11 cellular contexts compared by ENCODE assay signal in the genomic region with DNA sequence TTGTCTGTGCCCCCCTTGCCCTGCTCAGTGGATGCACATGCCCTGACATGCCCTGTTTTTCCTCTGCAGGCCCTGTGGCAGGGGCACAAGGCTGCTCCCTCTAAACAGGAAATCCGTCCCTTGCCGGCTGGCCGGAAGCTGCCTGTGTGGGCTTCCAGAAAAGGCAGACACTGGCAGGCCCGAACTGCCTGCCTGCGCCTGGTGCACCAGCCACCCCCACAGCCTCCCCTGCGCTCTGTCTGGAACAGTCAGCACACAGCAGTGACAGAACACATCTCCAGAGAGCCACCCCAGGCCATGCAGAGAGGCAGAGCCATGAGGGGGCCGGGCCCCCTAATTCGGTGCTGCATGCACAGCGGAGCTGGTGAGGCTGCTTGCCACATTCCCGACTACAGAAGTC. TPM values are rescaled to one million over a fixed set of nuclear protein-coding genes. Genes with fewer than 3 reads are reported as not detected.
DNase-seq lines count a peak whose midpoint lies in the region; ATAC-seq and TF ChIP-seq lines count a peak whose summit lies in the region.
"Had no signal": no experiment of that assay in that cellular context is flagged by ENCODE, and none has a peak within 500 bp of the region (broad histone marks: within the 10 kb centered on the region; RNA-seq: fewer than 3 reads in every experiment).

No MANE protein-coding gene starts in this region.

- H3K4me3 ChIP-seq in mucosa of descending colon (no peak overlapping the region), body of pancreas (no peak overlapping the region), prostate gland (no peak overlapping the region)
- H3K4me3 ChIP-seq: psoas muscle, thoracic aorta had no signal

- peak overlapping the region; percentile 45 for H3K4me3 Mint-ChIP-seq in activated naive CD8-positive, alpha-beta T cell treated with anti-CD3 and anti-CD28 coated beads, Interleukin-2, amount 10 ng/mL, durations not matched to agents 7 days and 5 days
- H3K4me3 Mint-ChIP-seq in H9, result no peak overlapping the region

- POLR2A ChIA-PET in activated naive CD8-positive, alpha-beta T cell treated with anti-CD3 and anti-CD28 coated beads, Interleukin-2, amount 10 ng/mL, durations not matched to agents 7 days and 5 days (lab: Charles Lee), result interaction anchor here (1.7 kb wide), 1 partner anchor 450 kb away, joined by 4 read pairs; a partner anchor contains a TSS

- H2BK20ac ChIP-seq in H9 (ENCODE audit: low read depth, low read length, poor library complexity, severe bottlenecking), result no peak overlapping the region

- no peaks in the 10 kb centered on the region for H3K79me1 ChIP-seq in H9 (ENCODE audit: insufficient read depth, low read depth, low read length, poor library complexity, severe bottlenecking)

- intact Hi-C loops in mucosa of descending colon (cut with DNase I, micrococcal nuclease), result no loop called here
- intact Hi-C loops in body of pancreas (cut with DNase I), result no loop called here
- intact Hi-C loops in prostate gland (cut with DNase I), result no loop called here

- H4K5ac ChIP-seq in H9 (ENCODE audit: insufficient read length, low read depth, low read length), result no peak overlapping the region

- no peak overlapping the region for H3K4me2 ChIP-seq in H9 (ENCODE audit: insufficient read depth, insufficient read length, low read length)

- TF ChIP-seq POLR2A in body of pancreas (IDR thresholded peaks at IDR 0.05), result no peak
- TF ChIP-seq POLR2A in prostate gland (IDR thresholded peaks at IDR 0.05), result no peak

- H3K14ac ChIP-seq in H9 (ENCODE audit: insufficient read depth, low read length), result no peak overlapping the region; the same call in 1 of the 2 replicates

- TF ChIP-seq CTCF in mucosa of descending colon (IDR thresholded peaks at IDR 0.05) (no peak), body of pancreas (IDR thresholded peaks at IDR 0.05) (no peak), prostate gland (IDR thresholded peaks at IDR 0.05) (no peak), H9 (conservative IDR thresholded peaks at IDR 0.05) (no peak)

- no peaks in the 10 kb centered on the region for H3K27me3 Mint-ChIP-seq in activated naive CD8-positive, alpha-beta T cell treated with anti-CD3 and anti-CD28 coated beads, Interleukin-2, amount 10 ng/mL, durations not matched to agents 7 days and 5 days
- H3K27me3 Mint-ChIP-seq in H9 (ENCODE audit: low read depth), result peaks cover 4% of the 10 kb centered on the region

- H3K79me2 ChIP-seq in H9 (ENCODE audit: insufficient read depth, low read length), result no peaks in the 10 kb centered on the region

- peak overlapping the region; percentile 84 for H3K27ac Mint-ChIP-seq in activated naive CD8-positive, alpha-beta T cell treated with anti-CD3 and anti-CD28 coated beads, Interleukin-2, amount 10 ng/mL, durations not matched to agents 7 days and 5 days
- H3K27ac Mint-ChIP-seq in H9, result no peak overlapping the region
- H3K27ac Mint-ChIP-seq: CD14-positive monocyte had no signal

- H3T11ph ChIP-seq in H9 (ENCODE audit: low read length), result no peak overlapping the region

- no peak overlapping the region for H2AFZ ChIP-seq in H9 (ENCODE audit: low read length)

- H3K9me3 ChIP-seq in mucosa of descending colon (no peaks in the 10 kb centered on the region), body of pancreas (no peaks in the 10 kb centered on the region), prostate gland (no peaks in the 10 kb centered on the region), H9 (ENCODE audit: control insufficient read depth, low read depth, low read length) (no peaks in the 10 kb centered on the region)
- H3K9me3 ChIP-seq: psoas muscle, thoracic aorta had no signal

- no peaks in the 10 kb centered on the region for H3K23me2 ChIP-seq in H9 (ENCODE audit: insufficient read length, low read depth, low read length, poor library complexity, severe bottlenecking)

- no peak overlapping the region for H2BK5ac ChIP-seq in H9 (ENCODE audit: insufficient read length, low read length)

- H3K56ac ChIP-seq in H9 (ENCODE audit: insufficient read length, low read depth, low read length), result no peak overlapping the region

- H2BK12ac ChIP-seq in H9 (ENCODE audit: insufficient read length, low read depth, low read length), result no peak overlapping the region

- H3K36me3 ChIP-seq in mucosa of descending colon (ENCODE audit: low read depth) (no peaks in the 10 kb centered on the region), body of pancreas (replicated peaks in 1 of 2; ENCODE audit: insufficient read depth in 1 of 2, low read depth in 2 of 2) (no peaks in the 10 kb centered on the region), prostate gland (no peaks in the 10 kb centered on the region)
- H3K36me3 ChIP-seq: thoracic aorta had no signal

- no peak overlapping the region for H2AK5ac ChIP-seq in H9 (ENCODE audit: insufficient read length, low read length)

- H2BK15ac ChIP-seq in H9 (ENCODE audit: low read depth, low read length), result no peak overlapping the region

- H2BK120ac ChIP-seq in H9 (ENCODE audit: low read depth, low read length, poor library complexity, severe bottlenecking), result no peak overlapping the region

- H3K36me3 Mint-ChIP-seq in activated naive CD8-positive, alpha-beta T cell treated with anti-CD3 and anti-CD28 coated beads, Interleukin-2, amount 10 ng/mL, durations not matched to agents 7 days and 5 days, result peaks cover 2% of the 10 kb centered on the region
- H3K36me3 Mint-ChIP-seq in H9 (ENCODE audit: insufficient read depth in 1 of 3, low read depth in 3 of 3), result no peaks in the 10 kb centered on the region
- H3K36me3 Mint-ChIP-seq: CD14-positive monocyte had no signal

- WGBS in body of pancreas, 2 donors, result 54 to 78% methylated on average over 4 to 10 of the region's 10 CpGs
- WGBS in prostate gland, result 45% methylated on average over 10 of the region's 10 CpGs
- WGBS in H9 (ENCODE audit: extremely low coverage, insufficient read length, low lambda C conversion rate), result no CpG with 5 or more reads among the region's 10 CpGs

- no peaks in the 10 kb centered on the region for H4K20me1 ChIP-seq in H9 (ENCODE audit: control insufficient read depth, insufficient read depth, insufficient read length)

- H3K18ac ChIP-seq in H9 (ENCODE audit: insufficient read length, low read depth, low read length), result no peak overlapping the region

- H3K9me3 Mint-ChIP-seq in activated naive CD8-positive, alpha-beta T cell treated with anti-CD3 and anti-CD28 coated beads, Interleukin-2, amount 10 ng/mL, durations not matched to agents 7 days and 5 days, result no peaks in the 10 kb centered on the region
- no peaks in the 10 kb centered on the region for H3K9me3 Mint-ChIP-seq in H9

- H3K23ac ChIP-seq in H9 (ENCODE audit: insufficient read length, low read depth, low read length), result no peak overlapping the region

- H3K9ac ChIP-seq in H9 (ENCODE audit: extremely low read depth, insufficient read length, low read length), result no peak overlapping the region

- no peaks in the 10 kb centered on the region for H3K27me3 ChIP-seq in body of pancreas
- H3K27me3 ChIP-seq in prostate gland (replicated peaks; ENCODE audit: insufficient read depth), result no peaks in the 10 kb centered on the region
- H3K27me3 ChIP-seq in H9 (ENCODE audit: insufficient read depth, low read length), result no peaks in the 10 kb centered on the region

- no peak overlapping the region for H4K91ac ChIP-seq in H9 (ENCODE audit: insufficient read length, low read depth, low read length)

- H3K4ac ChIP-seq in H9 (ENCODE audit: low read depth, low read length), result no peak overlapping the region

- no peak overlapping the region for H3K27ac ChIP-seq in body of pancreas
- H3K27ac ChIP-seq in prostate gland, result no peak overlapping the region
- H3K27ac ChIP-seq in H9 (ENCODE audit: insufficient read length, low read depth, low read length), result no peak overlapping the region
- H3K27ac ChIP-seq: psoas muscle, thoracic aorta had no signal

- H3K4me1 Mint-ChIP-seq in activated naive CD8-positive, alpha-beta T cell treated with anti-CD3 and anti-CD28 coated beads, Interleukin-2, amount 10 ng/mL, durations not matched to agents 7 days and 5 days, result peaks cover 36% of the 10 kb centered on the region
- peaks cover 0 to 8% of the 10 kb centered on the region in 2 experiments; a peak in 2 of 4 replicates for H3K4me1 Mint-ChIP-seq in H9

- no peak overlapping the region for H4K8ac ChIP-seq in H9 (replicated peaks; ENCODE audit: insufficient read length, low read depth, low read length)

- ATAC-seq in activated naive CD8-positive, alpha-beta T cell treated with anti-CD3 and anti-CD28 coated beads, Interleukin-2, amount 10 ng/mL, durations not matched to agents 7 days and 5 days (ENCODE audit: low read depth), result peak; percentile 87
- ATAC-seq in mucosa of descending colon (peak; percentile 29), body of pancreas (no peak), HG03135 (IDR thresholded peaks at IDR 0.05; ENCODE audit: unreplicated experiment) (no peak)
- ATAC-seq: psoas muscle had no signal

- no peaks in the 10 kb centered on the region for H3K4me1 ChIP-seq in mucosa of descending colon (ENCODE audit: low read depth)
- H3K4me1 ChIP-seq in body of pancreas, result peaks cover 5% of the 10 kb centered on the region
- no peaks in the 10 kb centered on the region for H3K4me1 ChIP-seq in prostate gland (replicated peaks)
- H3K4me1 ChIP-seq in H9 (ENCODE audit: insufficient read depth, low read length), result no peaks in the 10 kb centered on the region
- H3K4me1 ChIP-seq: psoas muscle had no signal

- peak in 2 of 3 donors; percentile 4 to 16 for DNase-seq in stimulated activated CD4-positive, alpha-beta T cell treated with anti-CD3 and anti-CD28 coated beads, Interleukin-12 subunit alpha, Interleukin-12 subunit beta, amount 100 ng/mL, for 48 hours (ENCODE audit: low read depth in 2 of 3, low spot score in 1 of 3)
- DNase-seq in stimulated activated CD4-positive, alpha-beta T cell treated with anti-CD3 and anti-CD28 coated beads, Interleukin-12 subunit alpha, Interleukin-12 subunit beta, amount 100 ng/mL, for 4 hours, result no peak
- peak; percentile 67 for DNase-seq in activated naive CD8-positive, alpha-beta T cell treated with anti-CD3 and anti-CD28 coated beads, Interleukin-2, amount 10 ng/mL, durations not matched to agents 7 days and 5 days
- DNase-seq in mucosa of descending colon, result peak in 1 of 3 donors; percentile 55
- DNase-seq in body of pancreas, result no peak
- DNase-seq in prostate gland (ENCODE audit: low spot score), result no peak
- DNase-seq in H9, result no peak
- DNase-seq: psoas muscle had no signal

RNA-seq across cellular contexts. Expression of a gene that starts 33.5 kb away (rescaled TPM):
- under 1 TPM; 0.26 to 0.39 TPM for total RNA-seq in activated naive CD8-positive, alpha-beta T cell treated with anti-CD3 and anti-CD28 coated beads, Interleukin-2, amount 10 ng/mL, durations not matched to agents 7 days and 5 days
- under 1 TPM in 1 of 3 donors, not detected in 2; 0.06 TPM for total RNA-seq in mucosa of descending colon
- under 1 TPM in 1 of 2 donors, not detected in 1; 0.26 TPM for total RNA-seq in body of pancreas
- 1 to 10 TPM in 1 of 2 donors, not detected in 1; 1.4 TPM for total RNA-seq in prostate gland
- total RNA-seq in H9 (2021), result 0.07 and 0.11 TPM in 2 replicates

Comparison
In these comparisons a context has a peak if more than half of its experiments do, and no peak if none do; other contexts are left out.
1. DNase-seq: peak in stimulated activated CD4-positive, alpha-beta T cell treated with anti-CD3 and anti-CD28 coated beads, Interleukin-12 subunit alpha, Interleukin-12 subunit beta, amount 100 ng/mL, for 48 hours (2 of 3) and activated naive CD8-positive, alpha-beta T cell treated with anti-CD3 and anti-CD28 coated beads, Interleukin-2, amount 10 ng/mL, durations not matched to agents 7 days and 5 days (single experiment); none in stimulated activated CD4-positive, alpha-beta T cell treated with anti-CD3 and anti-CD28 coated beads, Interleukin-12 subunit alpha, Interleukin-12 subunit beta, amount 100 ng/mL, for 4 hours (single experiment), body of pancreas (0 of 4), prostate gland (single experiment) and H9 (single experiment).
2. ATAC-seq: peak in activated naive CD8-positive, alpha-beta T cell treated with anti-CD3 and anti-CD28 coated beads, Interleukin-2, amount 10 ng/mL, durations not matched to agents 7 days and 5 days (single experiment) and mucosa of descending colon (single experiment); none in body of pancreas (single experiment) and HG03135 (single experiment).